In genomic region chr3:88148651-88149050, GRCh38 we compare ENCODE assay signal across 8 cellular contexts. TPM values are rescaled to one million over a fixed set of nuclear protein-coding genes. Genes with fewer than 3 reads are reported as not detected.
DNase-seq lines count a peak whose midpoint lies in the region; ATAC-seq and TF ChIP-seq lines count a peak whose summit lies in the region.

No MANE protein-coding gene starts in this region.

- H3K4me3 Mint-ChIP-seq in CD4-positive, alpha-beta T cell: peak overlapping the region; percentile 99
- peak overlapping the region; percentile 97 for H3K4me3 Mint-ChIP-seq in osteocyte (ENCODE audit: unreplicated experiment)

- peaks cover 32% of the 10 kb centered on the region for H3K36me3 Mint-ChIP-seq in CD4-positive, alpha-beta T cell (ENCODE audit: low read depth)
- peaks cover 4% of the 10 kb centered on the region for H3K36me3 Mint-ChIP-seq in osteocyte (ENCODE audit: unreplicated experiment)

- H3K9me3 Mint-ChIP-seq in CD4-positive, alpha-beta T cell: no peaks in the 10 kb centered on the region
- H3K9me3 Mint-ChIP-seq in osteocyte (ENCODE audit: unreplicated experiment): no peaks in the 10 kb centered on the region

- peak overlapping the region; percentile 80 for H3K4me2 ChIP-seq in OCI-LY7 (ENCODE audit: low read length)

- peak overlapping the region; percentile 92 for H2AFZ ChIP-seq in OCI-LY7 (ENCODE audit: low read length)

- ATAC-seq in CD4-positive, alpha-beta T cell (ENCODE audit: poor library complexity): no peak

- H4K20me1 ChIP-seq in OCI-LY7 (ENCODE audit: insufficient read depth, low read length): no peaks in the 10 kb centered on the region

- 68 to 74% (median 71%) methylated on average over 17 of the region's 17 CpGs for WGBS in adrenal gland, 4 donors

- peaks cover 13% of the 10 kb centered on the region for H3K36me3 ChIP-seq in OCI-LY7 (ENCODE audit: insufficient read depth, low read length)
- peaks cover 0 to 6% of the 10 kb centered on the region in 2 donors for H3K36me3 ChIP-seq in adrenal gland (replicated peaks in 1 of 2)

- POLR2A ChIA-PET in CD4-positive, alpha-beta T cell (lab: Charles Lee): interaction anchor here (0.9 to 4.8 kb wide), 8 partner anchors 9 to 117 kb away, joined by 3 to 124 read pairs (median 4); partner anchors contain the start of genes CGGBP1 and ZNF654
- POLR2A ChIA-PET in OCI-LY7 (lab: Charles Lee): interaction anchor here (0.8 to 3.5 kb wide), 13 partner anchors 9 to 129 kb away, joined by 3 to 20 read pairs (median 5); partner anchors contain the start of genes CGGBP1 and ZNF654

- H3K4me1 ChIP-seq in OCI-LY7 (ENCODE audit: insufficient read depth, low read length, poor library complexity, severe bottlenecking): peaks cover 30% of the 10 kb centered on the region
- peaks cover 15 to 32% of the 10 kb centered on the region in 2 donors for H3K4me1 ChIP-seq in adrenal gland (replicated peaks in 1 of 2)

- no TSS peak for BruUV-seq in OCI-LY7 (replicated peaks; lab: Mats Ljungman, UMichigan)

- H3K27me3 Mint-ChIP-seq in CD4-positive, alpha-beta T cell: no peaks in the 10 kb centered on the region
- no peaks in the 10 kb centered on the region for H3K27me3 Mint-ChIP-seq in osteocyte (ENCODE audit: unreplicated experiment)

- CTCF ChIA-PET in CD4-positive, alpha-beta T cell (lab: Charles Lee): interaction anchor here (1.9 kb wide), 1 partner anchor 35 kb away, joined by 7 read pairs; no protein-coding TSS in a partner anchor
- CTCF ChIA-PET in OCI-LY7 (lab: Charles Lee; ENCODE audit: unreplicated experiment): interaction anchor here (1.0 to 1.3 kb wide), 2 partner anchors 19 to 35 kb away, joined by 3 read pairs; no protein-coding TSS in a partner anchor

- no peaks in the 10 kb centered on the region for H3K27me3 ChIP-seq in CD4-positive, alpha-beta T cell (ENCODE audit: control insufficient read depth, insufficient read depth, low read length)
- H3K27me3 ChIP-seq in adrenal gland: no peaks in the 10 kb centered on the region

- no peak for DNase-seq in CD4-positive, alpha-beta T cell
- DNase-seq in OCI-LY7 (ENCODE audit: low spot score): no peak
- DNase-seq in epithelial cell of prostate (ENCODE audit: low read depth, low spot score): no peak
- no peak for DNase-seq in osteocyte (ENCODE audit: extremely low spot score, unreplicated experiment)
- no peak for DNase-seq in adrenal gland
- DNase-seq in HT-29 (ENCODE audit: low spot score): no peak
- DNase-seq in occipital lobe (lab: John Stamatoyannopoulos, UW): no peak
- no peak for DNase-seq in anterior cingulate cortex (lab: John Stamatoyannopoulos, UW)

- no peaks in the 10 kb centered on the region for H3K9me2 ChIP-seq in OCI-LY7 (ENCODE audit: insufficient read depth, low read length)

- H3K27ac ChIP-seq in CD4-positive, alpha-beta T cell (ENCODE audit: low read depth, low read length): peak overlapping the region; percentile 21
- peak overlapping the region; percentile 79 for H3K27ac ChIP-seq in OCI-LY7 (ENCODE audit: low read depth, low read length, poor library complexity, severe bottlenecking)
- H3K27ac ChIP-seq in epithelial cell of prostate: peak overlapping the region; percentile 89
- no peak overlapping the region for H3K27ac ChIP-seq in adrenal gland

- no peak for TF ChIP-seq POLR2A in adrenal gland (IDR thresholded peaks at IDR 0.05)

- peak overlapping the region; percentile 99 for H3K27ac Mint-ChIP-seq in CD4-positive, alpha-beta T cell
- H3K27ac Mint-ChIP-seq in osteocyte (ENCODE audit: unreplicated experiment): peak overlapping the region; percentile 97

- H3K9me3 ChIP-seq in CD4-positive, alpha-beta T cell (ENCODE audit: control insufficient read depth, low read length): no peaks in the 10 kb centered on the region
- H3K9me3 ChIP-seq in OCI-LY7 (ENCODE audit: low read length) (no peaks in the 10 kb centered on the region), adrenal gland (replicated peaks in 1 of 3) (no peaks in the 10 kb centered on the region)

- intact Hi-C loops in CD4-positive, alpha-beta T cell (cut with DNase I, micrococcal nuclease): loop anchor here in 1 of 2 experiments (2.0 to 5.0 kb wide), 2 partner anchors 90 to 921 kb away; partner anchors contain the start of genes CGGBP1, CHMP2B and ZNF654
- intact Hi-C loops in OCI-LY7 (cut with micrococcal nuclease; ENCODE audit: unreplicated experiment): loop anchor here (5.0 kb wide), 1 partner anchor 921 kb away; the partner anchor contains the start of gene CHMP2B
- intact Hi-C loops in adrenal gland (cut with DNase I): no loop called here

- no peak for TF ChIP-seq CTCF in CD4-positive, alpha-beta T cell (IDR thresholded peaks at IDR 0.05)
- TF ChIP-seq CTCF in OCI-LY7 (conservative IDR thresholded peaks at IDR 0.05; ENCODE audit: low read length) (no peak), osteocyte (IDR thresholded peaks at IDR 0.05) (no peak), adrenal gland (IDR thresholded peaks at IDR 0.05) (no peak)

- H3K4me3 ChIP-seq in OCI-LY7 (ENCODE audit: low read depth, low read length, poor library complexity, severe bottlenecking) (peak overlapping the region; percentile 99), adrenal gland (peak overlapping the region in 1 of 4 donors; percentile 73)

- H3K79me2 ChIP-seq in OCI-LY7 (ENCODE audit: insufficient read depth, low read depth, low read length): peaks cover 55% of the 10 kb centered on the region

- H3K4me1 Mint-ChIP-seq in CD4-positive, alpha-beta T cell (ENCODE audit: low read depth): peaks cover 37% of the 10 kb centered on the region
- peaks cover 25% of the 10 kb centered on the region for H3K4me1 Mint-ChIP-seq in osteocyte (ENCODE audit: unreplicated experiment)

RNA-seq across cellular contexts. Expression of gene C3orf38, which starts 1.1 kb away (rescaled TPM):
- total RNA-seq in CD4-positive, alpha-beta T cell: 10 to 100 TPM; 45.9 to 52.9 TPM
- total RNA-seq in OCI-LY7 (2014; rRNA removed; shearing (Covaris generic)): 27.5 and 27.8 TPM in 2 replicates
- 27.5 and 30.9 TPM in 2 replicates for total RNA-seq in OCI-LY7 (2022)
- total RNA-seq in osteocyte: 27.4 and 30.2 TPM in 2 replicates
- total RNA-seq in adrenal gland: 10 to 100 TPM in 7 of 8 donors, 1 to 10 TPM in 1; 7.7 to 25.4 (median 19.9) TPM
- 10 to 100 TPM in 1 of 3 donors, 1 to 10 TPM in 2; 4.3 to 26.1 (median 6.3) TPM for polyA plus RNA-seq in adrenal gland
- total RNA-seq in HT-29 (2014; rRNA removed; shearing (Covaris generic)): 3.1 and 3.3 TPM in 2 replicates
- 66.6 TPM for total RNA-seq in occipital lobe

Comparison
In these comparisons a context has a peak if more than half of its experiments do, and no peak if none do; other contexts are left out.
1. H3K27ac ChIP-seq: peak in CD4-positive, alpha-beta T cell (single experiment), OCI-LY7 (single experiment) and epithelial cell of prostate (single experiment); none in adrenal gland (0 of 5).